12 cellular contexts compared by ENCODE assay signal in the genomic region with DNA sequence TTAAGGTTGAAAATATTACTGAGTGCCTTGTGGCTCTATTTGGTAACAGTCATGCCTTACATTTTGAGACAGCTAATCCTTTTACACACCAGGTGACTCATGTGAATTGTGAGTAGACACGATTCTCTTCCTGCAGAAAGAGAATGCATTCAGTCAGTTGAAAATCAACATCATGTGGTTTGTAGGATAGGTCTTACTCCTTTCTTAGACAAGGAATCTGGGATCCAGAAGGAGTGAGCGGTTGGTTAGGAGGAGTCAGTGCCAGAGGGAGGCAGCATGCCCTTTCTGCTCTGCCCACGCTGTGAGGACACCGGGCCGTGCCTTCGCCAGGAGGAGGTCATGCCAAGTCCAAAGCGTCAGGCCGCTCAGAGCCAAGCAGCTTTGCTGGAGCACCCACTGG. TPM values are rescaled to one million over a fixed set of nuclear protein-coding genes. Genes with fewer than 3 reads are reported as not detected.
DNase-seq lines count a peak whose midpoint lies in the region; ATAC-seq and TF ChIP-seq lines count a peak whose summit lies in the region.
"Had no signal": no experiment of that assay in that cellular context is flagged by ENCODE, and none has a peak within 500 bp of the region (broad histone marks: within the 10 kb centered on the region; RNA-seq: fewer than 3 reads in every experiment).

No MANE protein-coding gene starts in this region.

- peak; percentile 58 for DNase-seq in activated effector memory CD4-positive, alpha-beta T cell treated with anti-CD3 and anti-CD28 coated beads, Interleukin-2, amount 50 U/mL, for 16 hours
- DNase-seq in activated effector memory CD4-positive, alpha-beta T cell treated with Interleukin-2 at 50 U/mL for 16 hours: no peak
- DNase-seq in astrocyte of the spinal cord (ENCODE audit: low read depth, low spot score): peak; percentile 53
- DNase-seq in left ventricle myocardium inferior: peak; percentile 68
- no peak for DNase-seq in NCI-H774 (lab: John Stamatoyannopoulos, UW)
- no peak for DNase-seq in NCI-H748 treated with DMSO at 0.1 percent for 48 hours (lab: John Stamatoyannopoulos, UW)
- DNase-seq: activated CD4-positive, alpha-beta T cell treated with anti-CD3 and anti-CD28 coated beads for 48 hours; naive B cell; NCI-H1092 treated with DMSO at 0.1 percent for 48 hours had no signal

- no peaks in the 10 kb centered on the region for H3K27me3 ChIP-seq in left ventricle myocardium inferior (ENCODE audit: low read depth)

- no peaks in the 10 kb centered on the region for H3K9me3 ChIP-seq in left ventricle myocardium inferior (replicated peaks)

- H3K4me3 ChIP-seq in astrocyte of the spinal cord (ENCODE audit: low read depth, low read length): no peak overlapping the region
- H3K4me3 ChIP-seq in left ventricle myocardium inferior: no peak overlapping the region
- H3K4me3 ChIP-seq: PC-9 had no signal

- no peak overlapping the region for H3K4me3 Mint-ChIP-seq in stimulated activated memory B cell treated with anti-CD40 and anti-IgM and Interleukin-4, amounts not matched to agents 10 μg/mL and 1 μg/mL and 100 μg/mL, for 72 hours

- peaks cover 29% of the 10 kb centered on the region for H3K36me3 Mint-ChIP-seq in stimulated activated memory B cell treated with anti-CD40 and anti-IgM and Interleukin-4, amounts not matched to agents 10 μg/mL and 1 μg/mL and 100 μg/mL, for 72 hours

- no peaks in the 10 kb centered on the region for H3K9me3 Mint-ChIP-seq in stimulated activated memory B cell treated with anti-CD40 and anti-IgM and Interleukin-4, amounts not matched to agents 10 μg/mL and 1 μg/mL and 100 μg/mL, for 72 hours
- H3K9me3 Mint-ChIP-seq: naive B cell had no signal

- intact Hi-C loops in left ventricle myocardium inferior (cut with micrococcal nuclease): no loop called here

- H3K4me1 ChIP-seq in left ventricle myocardium inferior: peaks cover 16% of the 10 kb centered on the region

- H3K36me3 ChIP-seq in left ventricle myocardium inferior: no peaks in the 10 kb centered on the region

- in situ Hi-C loops in astrocyte of the spinal cord (cut with HindIII; ENCODE audit: low sequenced_read_pairs): no loop called here

- H3K4me1 Mint-ChIP-seq in stimulated activated memory B cell treated with anti-CD40 and anti-IgM and Interleukin-4, amounts not matched to agents 10 μg/mL and 1 μg/mL and 100 μg/mL, for 72 hours: peaks cover 84% of the 10 kb centered on the region

- H3K27ac ChIP-seq in left ventricle myocardium inferior (replicated peaks): no peak overlapping the region
- H3K27ac ChIP-seq: PC-9 had no signal

- H3K27me3 Mint-ChIP-seq in stimulated activated memory B cell treated with anti-CD40 and anti-IgM and Interleukin-4, amounts not matched to agents 10 μg/mL and 1 μg/mL and 100 μg/mL, for 72 hours: no peaks in the 10 kb centered on the region
- H3K27me3 Mint-ChIP-seq: naive B cell had no signal

- no peak for TF ChIP-seq CTCF in astrocyte of the spinal cord (IDR thresholded peaks at IDR 0.05; ENCODE audit: low read depth, low read length)
- peak; percentile 49 for TF ChIP-seq CTCF in left ventricle myocardium inferior (IDR thresholded peaks at IDR 0.05; ENCODE audit: borderline replicate concordance)

- H3K27ac Mint-ChIP-seq in stimulated activated memory B cell treated with anti-CD40 and anti-IgM and Interleukin-4, amounts not matched to agents 10 μg/mL and 1 μg/mL and 100 μg/mL, for 72 hours: peak overlapping the region; percentile 80

- ATAC-seq in stimulated activated memory B cell treated with anti-CD40 and anti-IgM and Interleukin-4, amounts not matched to agents 10 μg/mL and 1 μg/mL and 100 μg/mL, for 72 hours: no peak
- ATAC-seq in HG03432 (IDR thresholded peaks at IDR 0.05; ENCODE audit: unreplicated experiment): no peak

RNA-seq across cellular contexts. Expression of a gene that starts 47.6 kb away (rescaled TPM):
- 11.3 TPM for total RNA-seq in left ventricle myocardium inferior

Comparison
In these comparisons a context has a peak if more than half of its experiments do, and no peak if none do; other contexts are left out.
1. DNase-seq: peak in activated effector memory CD4-positive, alpha-beta T cell treated with anti-CD3 and anti-CD28 coated beads, Interleukin-2, amount 50 U/mL, for 16 hours (single experiment), astrocyte of the spinal cord (single experiment) and left ventricle myocardium inferior (single experiment); none in activated effector memory CD4-positive, alpha-beta T cell treated with Interleukin-2 at 50 U/mL for 16 hours (single experiment), NCI-H774 (single experiment) and NCI-H748 treated with DMSO at 0.1 percent for 48 hours (single experiment).